Comparison of ENCODE assay signal across 1 cellular context in the genomic region with DNA sequence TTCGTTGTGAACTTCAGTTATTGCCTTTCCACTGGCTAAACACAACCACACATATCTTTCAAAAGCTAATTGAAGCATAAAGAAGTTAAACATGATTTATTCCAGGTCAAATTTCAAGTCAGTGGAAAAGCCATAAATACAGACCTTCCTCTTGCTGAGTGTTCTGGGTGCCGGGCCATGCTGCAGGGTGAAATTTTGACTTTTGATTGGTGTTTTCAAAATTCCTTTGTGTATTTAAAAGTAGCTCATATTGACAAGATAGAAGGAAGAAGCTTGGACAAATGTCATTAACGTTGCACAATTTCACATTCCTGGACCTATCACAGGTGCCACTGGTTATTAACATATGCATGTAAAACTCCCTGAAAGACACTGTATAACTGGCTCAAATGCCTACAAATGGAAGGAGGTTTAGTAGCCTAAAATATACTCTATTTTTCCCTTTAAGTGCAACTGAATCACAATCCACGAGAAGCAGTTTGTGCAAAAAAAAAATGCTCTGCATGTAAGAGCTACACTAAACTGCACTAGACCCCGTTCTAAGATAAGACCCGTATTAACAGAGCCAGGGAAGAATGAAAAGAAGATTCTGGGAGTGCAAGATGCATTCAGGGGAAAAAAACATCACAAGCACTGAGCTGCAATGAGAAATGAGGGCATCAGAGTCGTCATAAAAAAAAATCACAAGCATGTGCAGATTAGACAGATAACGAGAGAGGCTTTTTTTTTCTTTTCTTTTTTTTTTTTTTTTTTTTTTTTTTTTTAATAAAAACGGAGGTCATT.
TF ChIP-seq lines count a peak whose summit lies in the region.

No MANE protein-coding gene starts in this region.

TF ChIP-seq in GM12878, 131 proteins besides CTCF, POLR2A, EP300 and RAD21:
- TF ChIP-seq POLR2AphosphoS2 (IDR thresholded peaks at IDR 0.05; ENCODE audit: low read depth, low read length) (peak; percentile 32; the same call in 1 of the 2 replicates), FOXK2 (IDR thresholded peaks at IDR 0.05) (no peak), ZNF274 (IDR thresholded peaks at IDR 0.05; ENCODE audit: insufficient read depth, insufficient read length) (no peak)
